In the genomic region with DNA sequence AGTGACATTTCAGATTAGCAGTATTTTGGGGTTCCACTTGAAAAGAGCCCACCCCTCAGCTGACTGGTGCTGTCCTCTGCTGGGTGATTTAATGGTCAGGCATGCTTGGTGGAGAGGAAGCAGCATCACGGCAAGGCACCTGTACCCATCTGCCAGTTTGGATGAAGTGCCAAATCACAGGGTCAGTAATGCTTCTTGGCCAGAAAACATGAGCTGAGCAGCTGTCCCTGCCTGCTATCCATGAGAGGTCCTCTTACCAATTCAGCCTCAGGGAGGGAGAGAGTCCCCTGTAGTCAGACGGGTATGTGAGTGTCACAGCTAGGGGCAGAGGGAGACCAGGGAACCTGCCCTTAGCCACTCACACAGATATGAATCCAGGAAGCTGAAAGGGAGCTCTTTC, we compare ENCODE assay signal across 2 cellular contexts.
TF ChIP-seq lines count a peak whose summit lies in the region.

No MANE protein-coding gene starts in this region.

TF ChIP-seq in SK-N-SH, 30 proteins besides CTCF, POLR2A, EP300 and RAD21 (continued from another document):
- TF ChIP-seq, protein P1, sequence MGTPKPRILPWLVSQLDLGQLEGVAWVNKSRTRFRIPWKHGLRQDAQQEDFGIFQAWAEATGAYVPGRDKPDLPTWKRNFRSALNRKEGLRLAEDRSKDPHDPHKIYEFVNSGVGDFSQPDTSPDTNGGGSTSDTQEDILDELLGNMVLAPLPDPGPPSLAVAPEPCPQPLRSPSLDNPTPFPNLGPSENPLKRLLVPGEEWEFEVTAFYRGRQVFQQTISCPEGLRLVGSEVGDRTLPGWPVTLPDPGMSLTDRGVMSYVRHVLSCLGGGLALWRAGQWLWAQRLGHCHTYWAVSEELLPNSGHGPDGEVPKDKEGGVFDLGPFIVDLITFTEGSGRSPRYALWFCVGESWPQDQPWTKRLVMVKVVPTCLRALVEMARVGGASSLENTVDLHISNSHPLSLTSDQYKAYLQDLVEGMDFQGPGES (IDR thresholded peaks at IDR 0.05; ENCODE audit: low read depth, low read length): no peak
- TF ChIP-seq GATA2 (CRISPR knock-in tag; IDR thresholded peaks at IDR 0.05) (no peak), EZH2phosphoT487 (IDR thresholded peaks at IDR 0.05; ENCODE audit: borderline replicate concordance, low read depth) (no peak), ELF1 (IDR thresholded peaks at IDR 0.05) (no peak)
- TF ChIP-seq, protein P2, sequence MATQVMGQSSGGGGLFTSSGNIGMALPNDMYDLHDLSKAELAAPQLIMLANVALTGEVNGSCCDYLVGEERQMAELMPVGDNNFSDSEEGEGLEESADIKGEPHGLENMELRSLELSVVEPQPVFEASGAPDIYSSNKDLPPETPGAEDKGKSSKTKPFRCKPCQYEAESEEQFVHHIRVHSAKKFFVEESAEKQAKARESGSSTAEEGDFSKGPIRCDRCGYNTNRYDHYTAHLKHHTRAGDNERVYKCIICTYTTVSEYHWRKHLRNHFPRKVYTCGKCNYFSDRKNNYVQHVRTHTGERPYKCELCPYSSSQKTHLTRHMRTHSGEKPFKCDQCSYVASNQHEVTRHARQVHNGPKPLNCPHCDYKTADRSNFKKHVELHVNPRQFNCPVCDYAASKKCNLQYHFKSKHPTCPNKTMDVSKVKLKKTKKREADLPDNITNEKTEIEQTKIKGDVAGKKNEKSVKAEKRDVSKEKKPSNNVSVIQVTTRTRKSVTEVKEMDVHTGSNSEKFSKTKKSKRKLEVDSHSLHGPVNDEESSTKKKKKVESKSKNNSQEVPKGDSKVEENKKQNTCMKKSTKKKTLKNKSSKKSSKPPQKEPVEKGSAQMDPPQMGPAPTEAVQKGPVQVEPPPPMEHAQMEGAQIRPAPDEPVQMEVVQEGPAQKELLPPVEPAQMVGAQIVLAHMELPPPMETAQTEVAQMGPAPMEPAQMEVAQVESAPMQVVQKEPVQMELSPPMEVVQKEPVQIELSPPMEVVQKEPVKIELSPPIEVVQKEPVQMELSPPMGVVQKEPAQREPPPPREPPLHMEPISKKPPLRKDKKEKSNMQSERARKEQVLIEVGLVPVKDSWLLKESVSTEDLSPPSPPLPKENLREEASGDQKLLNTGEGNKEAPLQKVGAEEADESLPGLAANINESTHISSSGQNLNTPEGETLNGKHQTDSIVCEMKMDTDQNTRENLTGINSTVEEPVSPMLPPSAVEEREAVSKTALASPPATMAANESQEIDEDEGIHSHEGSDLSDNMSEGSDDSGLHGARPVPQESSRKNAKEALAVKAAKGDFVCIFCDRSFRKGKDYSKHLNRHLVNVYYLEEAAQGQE (IDR thresholded peaks at IDR 0.05; ENCODE audit: low read depth, low read length): no peak

TF ChIP-seq in SK-N-SH treated with all-trans-retinoic acid at 6 μM for 48 hours, 23 proteins besides CTCF, POLR2A, EP300 and RAD21 (continued from another document):
- no peak for TF ChIP-seq ZFP30 (CRISPR knock-in tag; IDR thresholded peaks at IDR 0.05)
- no peak for TF ChIP-seq ZNF70 (CRISPR knock-in tag; IDR thresholded peaks at IDR 0.05)
- TF ChIP-seq TOX (CRISPR knock-in tag; IDR thresholded peaks at IDR 0.05; ENCODE audit: borderline replicate concordance): no peak
- no peak for TF ChIP-seq SNAI2 (CRISPR knock-in tag; IDR thresholded peaks at IDR 0.05)
- TF ChIP-seq, protein P3, sequence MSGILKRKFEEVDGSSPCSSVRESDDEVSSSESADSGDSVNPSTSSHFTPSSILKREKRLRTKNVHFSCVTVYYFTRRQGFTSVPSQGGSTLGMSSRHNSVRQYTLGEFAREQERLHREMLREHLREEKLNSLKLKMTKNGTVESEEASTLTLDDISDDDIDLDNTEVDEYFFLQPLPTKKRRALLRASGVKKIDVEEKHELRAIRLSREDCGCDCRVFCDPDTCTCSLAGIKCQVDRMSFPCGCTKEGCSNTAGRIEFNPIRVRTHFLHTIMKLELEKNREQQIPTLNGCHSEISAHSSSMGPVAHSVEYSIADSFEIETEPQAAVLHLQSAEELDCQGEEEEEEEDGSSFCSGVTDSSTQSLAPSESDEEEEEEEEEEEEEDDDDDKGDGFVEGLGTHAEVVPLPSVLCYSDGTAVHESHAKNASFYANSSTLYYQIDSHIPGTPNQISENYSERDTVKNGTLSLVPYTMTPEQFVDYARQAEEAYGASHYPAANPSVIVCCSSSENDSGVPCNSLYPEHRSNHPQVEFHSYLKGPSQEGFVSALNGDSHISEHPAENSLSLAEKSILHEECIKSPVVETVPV (CRISPR knock-in tag; IDR thresholded peaks at IDR 0.05): no peak
- TF ChIP-seq ZNF8 (CRISPR knock-in tag; IDR thresholded peaks at IDR 0.05): no peak
- TF ChIP-seq, protein P4, sequence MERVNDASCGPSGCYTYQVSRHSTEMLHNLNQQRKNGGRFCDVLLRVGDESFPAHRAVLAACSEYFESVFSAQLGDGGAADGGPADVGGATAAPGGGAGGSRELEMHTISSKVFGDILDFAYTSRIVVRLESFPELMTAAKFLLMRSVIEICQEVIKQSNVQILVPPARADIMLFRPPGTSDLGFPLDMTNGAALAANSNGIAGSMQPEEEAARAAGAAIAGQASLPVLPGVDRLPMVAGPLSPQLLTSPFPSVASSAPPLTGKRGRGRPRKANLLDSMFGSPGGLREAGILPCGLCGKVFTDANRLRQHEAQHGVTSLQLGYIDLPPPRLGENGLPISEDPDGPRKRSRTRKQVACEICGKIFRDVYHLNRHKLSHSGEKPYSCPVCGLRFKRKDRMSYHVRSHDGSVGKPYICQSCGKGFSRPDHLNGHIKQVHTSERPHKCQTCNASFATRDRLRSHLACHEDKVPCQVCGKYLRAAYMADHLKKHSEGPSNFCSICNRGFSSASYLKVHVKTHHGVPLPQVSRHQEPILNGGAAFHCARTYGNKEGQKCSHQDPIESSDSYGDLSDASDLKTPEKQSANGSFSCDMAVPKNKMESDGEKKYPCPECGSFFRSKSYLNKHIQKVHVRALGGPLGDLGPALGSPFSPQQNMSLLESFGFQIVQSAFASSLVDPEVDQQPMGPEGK (CRISPR knock-in tag; IDR thresholded peaks at IDR 0.05; ENCODE audit: borderline replicate concordance): no peak
- no peak for TF ChIP-seq TCF4 (CRISPR knock-in tag; IDR thresholded peaks at IDR 0.05; ENCODE audit: borderline replicate concordance)
- no peak for TF ChIP-seq ESRRG (CRISPR knock-in tag; IDR thresholded peaks at IDR 0.05)
- TF ChIP-seq, protein P5, sequence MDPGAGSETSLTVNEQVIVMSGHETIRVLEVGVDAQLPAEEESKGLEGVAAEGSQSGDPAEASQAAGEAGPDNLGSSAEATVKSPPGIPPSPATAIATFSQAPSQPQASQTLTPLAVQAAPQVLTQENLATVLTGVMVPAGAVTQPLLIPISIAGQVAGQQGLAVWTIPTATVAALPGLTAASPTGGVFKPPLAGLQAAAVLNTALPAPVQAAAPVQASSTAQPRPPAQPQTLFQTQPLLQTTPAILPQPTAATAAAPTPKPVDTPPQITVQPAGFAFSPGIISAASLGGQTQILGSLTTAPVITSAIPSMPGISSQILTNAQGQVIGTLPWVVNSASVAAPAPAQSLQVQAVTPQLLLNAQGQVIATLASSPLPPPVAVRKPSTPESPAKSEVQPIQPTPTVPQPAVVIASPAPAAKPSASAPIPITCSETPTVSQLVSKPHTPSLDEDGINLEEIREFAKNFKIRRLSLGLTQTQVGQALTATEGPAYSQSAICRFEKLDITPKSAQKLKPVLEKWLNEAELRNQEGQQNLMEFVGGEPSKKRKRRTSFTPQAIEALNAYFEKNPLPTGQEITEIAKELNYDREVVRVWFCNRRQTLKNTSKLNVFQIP (CRISPR knock-in tag; IDR thresholded peaks at IDR 0.05; ENCODE audit: borderline replicate concordance, low read depth): no peak
- TF ChIP-seq ZC3H10 (CRISPR knock-in tag; IDR thresholded peaks at IDR 0.05): no peak
